In genomic region chr19:2949939-2950285, GRCh38 we compare ENCODE assay signal across 1 cellular context.
A peak's percentile ranks its signal among the peaks of the same experiment; 100 is the strongest.
TF ChIP-seq lines count a peak whose summit lies in the region.

No MANE protein-coding gene starts in this region.

TF ChIP-seq in HepG2, 621 proteins besides CTCF, POLR2A, EP300 and RAD21:
- TF ChIP-seq WIZ (CRISPR knock-in tag; IDR thresholded peaks at IDR 0.05), result 0 out of 2 replicates have a peak, but pooled peaks have one; percentile 38
- TF ChIP-seq ZNF589 (CRISPR knock-in tag; conservative IDR thresholded peaks at IDR 0.05), result 0 out of 2 replicates have a peak, but pooled peaks have one; percentile 25
- TF ChIP-seq ATF3 (CRISPR knock-in tag; IDR thresholded peaks at IDR 0.05), result peak; percentile 3; the same call in 1 of the 2 replicates
- TF ChIP-seq SNAI1 (CRISPR knock-in tag; IDR thresholded peaks at IDR 0.05; ENCODE audit: borderline replicate concordance), result 0 out of 2 replicates have a peak, but pooled peaks have one; percentile 31
- peak; percentile 54 for TF ChIP-seq RFX3 (CRISPR knock-in tag; IDR thresholded peaks at IDR 0.05)
- TF ChIP-seq ZNF331 (CRISPR knock-in tag; IDR thresholded peaks at IDR 0.05), result peak; percentile 31; the same call in 1 of the 2 replicates
- no peak for TF ChIP-seq LCORL (IDR thresholded peaks at IDR 0.05)
- 0 out of 2 replicates have a peak, but pooled peaks have one; percentile 7 for TF ChIP-seq LCORL (CRISPR knock-in tag; IDR thresholded peaks at IDR 0.05)
- TF ChIP-seq ZNF557 (CRISPR knock-in tag; IDR thresholded peaks at IDR 0.05), result no peak
- TF ChIP-seq RFX1 (IDR thresholded peaks at IDR 0.05), result peak; percentile 35; the same call in 1 of the 2 replicates
- no peak for TF ChIP-seq MNT (IDR thresholded peaks at IDR 0.05)
- TF ChIP-seq ZNF75D (CRISPR knock-in tag; IDR thresholded peaks at IDR 0.05; ENCODE audit: borderline replicate concordance), result no peak
